In genomic region chr7:2934984-2935740, GRCh38 we compare ENCODE assay signal across 18 cellular contexts.
A peak's percentile ranks its signal among the peaks of the same experiment; 100 is the strongest.
DNase-seq lines count a peak whose midpoint lies in the region; ATAC-seq, FAIRE-seq and TF ChIP-seq lines count a peak whose summit lies in the region.
"Had no signal": no experiment of that assay in that cellular context is flagged by ENCODE, and none has a peak within 500 bp of the region (broad histone marks: within the 10 kb centered on the region; RNA-seq: fewer than 3 reads in every experiment).

No MANE protein-coding gene starts in this region.

- H4K20me1 ChIP-seq in SK-N-SH (ENCODE audit: insufficient read depth): no peaks in the 10 kb centered on the region

- H3K9ac ChIP-seq in SK-N-SH: no peak overlapping the region

- CTCF ChIA-PET in SK-N-SH (lab: Yijun Ruan, JAX) (no interaction called here), A549 (lab: Yijun Ruan, JAX) (interaction anchor here (0.9 to 1.7 kb wide), 5 partner anchors 10 to 70 kb away, joined by 3 to 5 read pairs (median 3); no protein-coding TSS in a partner anchor), WTC11 (lab: Charles Lee) (interaction anchor here (1.1 to 1.2 kb wide), 2 partner anchors 13 to 131 kb away, joined by 3 read pairs; no protein-coding TSS in a partner anchor)

- no peak overlapping the region for H3K4me3 ChIP-seq in SK-N-SH (ENCODE audit: low read depth in 2 of 2, low read length in 1 of 2)
- H3K4me3 ChIP-seq in A549: no peak overlapping the region
- H3K4me3 ChIP-seq: hepatocyte, pancreas had no signal

- H3K27me3 Mint-ChIP-seq in WTC11 (ENCODE audit: low read depth): no peaks in the 10 kb centered on the region
- peaks cover 10% of the 10 kb centered on the region for H3K27me3 Mint-ChIP-seq in progenitor cell of endocrine pancreas
- H3K27me3 Mint-ChIP-seq: stimulated activated naive CD8-positive, alpha-beta T cell treated with anti-CD3 and anti-CD28 coated beads, Interleukin-15, Interleukin-2, amounts not matched to agents 100 ng/mL and 50 ng/mL, for 24 hours had no signal

- no peaks in the 10 kb centered on the region; the same call in 1 of the 2 replicates for H3K27me3 ChIP-seq in SK-N-SH (ENCODE audit: insufficient read depth)
- H3K27me3 ChIP-seq: hepatocyte, pancreas had no signal

- H3K9me2 ChIP-seq in SK-N-SH: no peaks in the 10 kb centered on the region

- H3K4me1 ChIP-seq in SK-N-SH (ENCODE audit: control insufficient read depth in 1 of 2, insufficient read depth in 2 of 2, low read depth in 1 of 2, low read length in 1 of 2): peaks cover 0 to 6% of the 10 kb centered on the region in 2 experiments; a peak in 2 of 4 replicates
- H3K4me1 ChIP-seq in A549: peaks cover 18% of the 10 kb centered on the region
- H3K4me1 ChIP-seq: pancreas had no signal

- H3K27ac ChIP-seq in SK-N-SH (ENCODE audit: low read depth in 2 of 2, low read length in 1 of 2) (no peak overlapping the region), A549 (peak overlapping the region; percentile 74 to 89)
- H3K27ac ChIP-seq: hepatocyte, pancreas had no signal

- POLR2A ChIA-PET in SK-N-SH (lab: Yijun Ruan, JAX): no interaction called here
- POLR2A ChIA-PET in A549 (lab: Yijun Ruan, JAX): interaction anchor here (1.4 kb wide), 1 partner anchor 22 kb away, joined by 3 read pairs; no protein-coding TSS in a partner anchor
- POLR2A ChIA-PET in WTC11 (lab: Charles Lee): no interaction called here

- TF ChIP-seq CTCF in SK-N-SH (IDR thresholded peaks at IDR 0.05): no peak
- TF ChIP-seq CTCF in A549 (IDR thresholded peaks at IDR 0.05): no peak
- no peak for TF ChIP-seq CTCF in WTC11 (IDR thresholded peaks at IDR 0.05)
- no peak for TF ChIP-seq CTCF in progenitor cell of endocrine pancreas (IDR thresholded peaks at IDR 0.05; ENCODE audit: unreplicated experiment)

- no peak for TF ChIP-seq EP300 in SK-N-SH (IDR thresholded peaks at IDR 0.05; ENCODE audit: borderline replicate concordance in 1 of 2, low read depth in 1 of 2, low read length in 1 of 2)
- TF ChIP-seq EP300 in A549 (IDR thresholded peaks at IDR 0.05): no peak

- TF ChIP-seq POLR2A in A549 (IDR thresholded peaks at IDR 0.05; ENCODE audit: low read length): no peak

- H3K9me3 Mint-ChIP-seq in WTC11 (no peaks in the 10 kb centered on the region), progenitor cell of endocrine pancreas (ENCODE audit: low read depth) (no peaks in the 10 kb centered on the region)
- H3K9me3 Mint-ChIP-seq: HFFc6; stimulated activated naive CD8-positive, alpha-beta T cell treated with anti-CD3 and anti-CD28 coated beads, Interleukin-15, Interleukin-2, amounts not matched to agents 100 ng/mL and 50 ng/mL, for 24 hours had no signal

- H2AFZ ChIP-seq in SK-N-SH (ENCODE audit: low read depth): no peak overlapping the region
- H2AFZ ChIP-seq: hepatocyte had no signal

- peaks cover 9% of the 10 kb centered on the region; the same call in 1 of the 2 replicates for H3K36me3 Mint-ChIP-seq in WTC11
- peaks cover 3% of the 10 kb centered on the region for H3K36me3 Mint-ChIP-seq in progenitor cell of endocrine pancreas (ENCODE audit: insufficient read depth)

- H3K9me3 ChIP-seq in SK-N-SH (no peaks in the 10 kb centered on the region), A549 (no peaks in the 10 kb centered on the region)
- H3K9me3 ChIP-seq: pancreas had no signal

- H3F3A ChIP-seq in SK-N-SH (replicated peaks; ENCODE audit: insufficient read depth): no peaks in the 10 kb centered on the region

- WGBS in SK-N-SH (ENCODE audit: low lambda C conversion rate): 82% methylated on average over 20 of the region's 20 CpGs
- WGBS in A549 (ENCODE audit: missing lambda C conversion rate): 93% methylated on average over 20 of the region's 20 CpGs

- no peaks in the 10 kb centered on the region for H3K79me2 ChIP-seq in SK-N-SH (ENCODE audit: insufficient read depth)
- H3K79me2 ChIP-seq: hepatocyte had no signal

- no peak for ATAC-seq in SK-N-SH treated with all-trans-retinoic acid at 6 μM for 48 hours
- ATAC-seq in A549: no peak
- no peak for ATAC-seq in WTC11
- ATAC-seq: pancreas had no signal

- TF ChIP-seq RAD21 in SK-N-SH (IDR thresholded peaks at IDR 0.05; ENCODE audit: low read length): no peak
- no peak for TF ChIP-seq RAD21 in A549 (conservative IDR thresholded peaks at IDR 0.05 in 1 of 2, IDR thresholded peaks at IDR 0.05 in 1 of 2)

- H3K36me3 ChIP-seq in SK-N-SH (replicated peaks in 1 of 2; ENCODE audit: control insufficient read depth in 1 of 2, insufficient read depth in 2 of 2, low read length in 1 of 2): no peaks in the 10 kb centered on the region
- H3K36me3 ChIP-seq: pancreas had no signal

- no peak overlapping the region; the same call in none of the 2 replicates for H3K27ac Mint-ChIP-seq in WTC11
- H3K27ac Mint-ChIP-seq in progenitor cell of endocrine pancreas: no peak overlapping the region
- H3K27ac Mint-ChIP-seq: HFFc6 had no signal

- FAIRE-seq in A549 (lab: Jason Lieb, UNC): no peak
- FAIRE-seq: bronchial epithelial cell, pancreas had no signal

- DNase-seq in SK-N-SH: peak; percentile 28
- DNase-seq in A549 (ENCODE audit: low read depth in 1 of 2, low spot score in 1 of 2): no peak
- peak; percentile 7 for DNase-seq in WTC11 (ENCODE audit: low spot score)
- peak; percentile 40 for DNase-seq in medulla oblongata (ENCODE audit: extremely low spot score)
- no peak for DNase-seq in NCI-H146 (lab: John Stamatoyannopoulos, UW)
- DNase-seq in HuH-7 (ENCODE audit: low spot score): no peak
- no peak for DNase-seq in progenitor cell of endocrine pancreas (ENCODE audit: low spot score, unreplicated experiment)
- DNase-seq: activated CD8-positive, alpha-beta memory T cell treated with anti-CD3 and anti-CD28 coated beads for 24 hours; DMS53; effector memory CD4-positive, alpha-beta T cell; HFFc6; NCI-H1930; NCI-H526 had no signal

- H3K4me3 Mint-ChIP-seq in WTC11: no peak overlapping the region
- H3K4me3 Mint-ChIP-seq in progenitor cell of endocrine pancreas (ENCODE audit: low read depth): no peak overlapping the region
- H3K4me3 Mint-ChIP-seq: HFFc6; stimulated activated naive CD8-positive, alpha-beta T cell treated with anti-CD3 and anti-CD28 coated beads, Interleukin-15, Interleukin-2, amounts not matched to agents 100 ng/mL and 50 ng/mL, for 24 hours had no signal

- H3K4me2 ChIP-seq in SK-N-SH: no peak overlapping the region
- no peak overlapping the region for H3K4me2 ChIP-seq in A549
- H3K4me2 ChIP-seq: hepatocyte had no signal

- H3K4me1 Mint-ChIP-seq in WTC11 (peaks cover 5% of the 10 kb centered on the region), progenitor cell of endocrine pancreas (ENCODE audit: low read depth) (peaks cover 5% of the 10 kb centered on the region)

TF ChIP-seq in SK-N-SH, 30 proteins besides CTCF, POLR2A, EP300 and RAD21:
- TF ChIP-seq TAF1 (IDR thresholded peaks at IDR 0.05; ENCODE audit: borderline replicate concordance, low read depth, low read length): no peak
- no peak for TF ChIP-seq NFIC (IDR thresholded peaks at IDR 0.05; ENCODE audit: borderline replicate concordance)
- TF ChIP-seq IRF3 (IDR thresholded peaks at IDR 0.05; ENCODE audit: low read depth, low read length): no peak

TF ChIP-seq in SK-N-SH treated with all-trans-retinoic acid at 6 μM for 48 hours, 23 proteins besides CTCF, POLR2A, EP300 and RAD21 (continues in another document):
- TF ChIP-seq OSR1 (CRISPR knock-in tag; IDR thresholded peaks at IDR 0.05): no peak
- no peak for TF ChIP-seq TCF4 (CRISPR knock-in tag; IDR thresholded peaks at IDR 0.05; ENCODE audit: borderline replicate concordance)
- TF ChIP-seq BACH2 (CRISPR knock-in tag; IDR thresholded peaks at IDR 0.05; ENCODE audit: borderline replicate concordance): no peak
- TF ChIP-seq ARNTL (CRISPR knock-in tag; IDR thresholded peaks at IDR 0.05; ENCODE audit: borderline replicate concordance, low read depth): no peak
- TF ChIP-seq PPARA (CRISPR knock-in tag; IDR thresholded peaks at IDR 0.05; ENCODE audit: borderline replicate concordance): no peak

TF ChIP-seq in A549, 52 proteins besides CTCF, POLR2A, EP300 and RAD21:
- no peak for TF ChIP-seq FOSL2 (IDR thresholded peaks at IDR 0.05)
- no peak for TF ChIP-seq FOSL2 (CRISPR knock-in tag; IDR thresholded peaks at IDR 0.05)
- TF ChIP-seq FOXS1 (CRISPR knock-in tag; IDR thresholded peaks at IDR 0.05): no peak
- TF ChIP-seq SMC3 (IDR thresholded peaks at IDR 0.05): no peak

TF ChIP-seq in WTC11, 78 proteins besides CTCF, POLR2A, EP300 and RAD21 (continues in another document):
- TF ChIP-seq IRF1 (CRISPR knock-in tag; IDR thresholded peaks at IDR 0.05) (no peak), ZNF281 (CRISPR knock-in tag; IDR thresholded peaks at IDR 0.05) (no peak)

Comparison
In these comparisons a context has a peak if more than half of its experiments do, and no peak if none do; other contexts are left out.
1. DNase-seq: peak in SK-N-SH (single experiment), WTC11 (single experiment) and medulla oblongata (single experiment); none in A549 (0 of 2), NCI-H146 (single experiment), HuH-7 (single experiment) and progenitor cell of endocrine pancreas (single experiment).
2. H3K27ac ChIP-seq: peak in A549 (2 of 2); none in SK-N-SH (0 of 2).